In the genomic region with DNA sequence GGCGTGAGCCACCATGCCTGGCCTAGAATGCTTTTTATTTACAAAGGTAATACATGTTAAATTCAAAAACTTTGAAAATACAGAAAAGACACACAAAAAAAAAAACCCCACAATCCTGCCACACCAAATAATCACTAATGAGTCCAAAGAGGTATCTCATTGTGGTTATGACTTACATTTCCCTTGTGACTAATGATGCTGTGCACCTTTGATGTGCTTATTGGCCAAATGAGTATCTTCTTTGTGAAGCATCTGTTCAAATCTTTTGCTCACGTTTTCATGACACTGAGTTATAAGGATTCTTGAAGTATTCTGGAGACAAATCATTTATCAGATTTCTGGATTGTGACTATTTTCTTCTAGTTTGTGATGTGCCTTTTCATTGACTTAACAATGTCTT, we compare ENCODE assay signal across 19 cellular contexts. TPM values are rescaled to one million over a fixed set of nuclear protein-coding genes. Genes with fewer than 3 reads are reported as not detected.
DNase-seq lines count a peak whose midpoint lies in the region; ATAC-seq, FAIRE-seq and TF ChIP-seq lines count a peak whose summit lies in the region.
"Had no signal": no experiment of that assay in that cellular context is flagged by ENCODE, and none has a peak within 500 bp of the region (broad histone marks: within the 10 kb centered on the region; RNA-seq: fewer than 3 reads in every experiment).

No MANE protein-coding gene starts in this region.

- intact Hi-C loops in HepG2 (cut with micrococcal nuclease; ENCODE audit: unreplicated experiment): no loop called here
- intact Hi-C loops in right lobe of liver (cut with DNase I): no loop called here
- intact Hi-C loops in endothelial cell of umbilical vein (cut with micrococcal nuclease): no loop called here

- H3K36me3 ChIP-seq in HepG2 (replicated peaks in 1 of 2; ENCODE audit: control insufficient read depth in 1 of 2, insufficient read depth in 2 of 2, low read length in 2 of 2): no peaks in the 10 kb centered on the region
- H3K36me3 ChIP-seq in right lobe of liver: no peaks in the 10 kb centered on the region
- H3K36me3 ChIP-seq in endothelial cell of umbilical vein (ENCODE audit: control insufficient read depth in 2 of 2, extremely low read depth in 1 of 2, insufficient read depth in 2 of 2, low read length in 2 of 2): no peaks in the 10 kb centered on the region

- H3K27ac ChIP-seq in HepG2 (ENCODE audit: extremely low read length, insufficient read depth, low read length) (no peak overlapping the region), right lobe of liver (no peak overlapping the region), endothelial cell of umbilical vein (ENCODE audit: insufficient read depth, low read depth, low read length) (no peak overlapping the region)
- H3K27ac ChIP-seq: C4-2B had no signal

- TF ChIP-seq EP300 in HepG2 (IDR thresholded peaks at IDR 0.05; ENCODE audit: low read depth in 2 of 2, low read length in 2 of 2): no peak
- TF ChIP-seq EP300 in HepG2 (CRISPR knock-in tag; IDR thresholded peaks at IDR 0.05; ENCODE audit: borderline replicate concordance): no peak

- BruUV-seq in HepG2 (replicated peaks; lab: Mats Ljungman, UMichigan) (no TSS peak), endothelial cell of umbilical vein (replicated peaks; lab: Mats Ljungman, UMichigan) (no TSS peak)

- in situ Hi-C loops in HepG2 (cut with HindIII; ENCODE audit: extremely low pct_ligation_motif_present, low pct_unique_long_range_greater_than_20kb): no loop called here

- no peak overlapping the region for H3K4me2 ChIP-seq in HepG2 (ENCODE audit: low read depth, low read length)
- H3K4me2 ChIP-seq in endothelial cell of umbilical vein (ENCODE audit: insufficient read depth, low read length): no peak overlapping the region

- DNase-seq in HepG2 (ENCODE audit: low spot score) (no peak), right lobe of liver (no peak), RKO (ENCODE audit: low spot score) (peak; percentile 68), endothelial cell of umbilical vein (ENCODE audit: low read depth, low spot score) (no peak), islet precursor cell (peak; percentile 1), Ammon's horn (ENCODE audit: low spot score) (no peak)
- no peak for DNase-seq in stimulated activated CD4-positive, alpha-beta T cell treated with anti-CD3 and anti-CD28 coated beads, Interleukin-4, amount 100 ng/mL, for 4 hours
- DNase-seq: ACHN; Caco-2; CD4-positive, alpha-beta T cell; GF-D8; H9 had no signal

- no peak for FAIRE-seq in HepG2 (lab: Jason Lieb, UNC)
- peak; percentile 24 for FAIRE-seq in endothelial cell of umbilical vein (lab: Jason Lieb, UNC)
- FAIRE-seq: A204.1, D721Med, GM19239, H1 had no signal

- CTCF ChIA-PET in HepG2 (lab: Yijun Ruan, JAX; ENCODE audit: low intra/inter-chr PET ratio, low total read pairs) (no interaction called here), endothelial cell of umbilical vein (lab: Charles Lee) (no interaction called here)

- WGBS in HepG2 (ENCODE audit: low lambda C conversion rate): 15% methylated on average over 2 of the region's 2 CpGs
- WGBS in right lobe of liver (ENCODE audit: insufficient coverage, low coverage, low lambda C conversion rate, missing lambda C conversion rate): 52% methylated on average over 2 of the region's 2 CpGs

- H2AFZ ChIP-seq in HepG2 (ENCODE audit: low read length): no peak overlapping the region
- no peak overlapping the region for H2AFZ ChIP-seq in endothelial cell of umbilical vein (ENCODE audit: low read depth, low read length)

- H3K4me1 ChIP-seq in HepG2 (ENCODE audit: insufficient read depth, low read length) (peaks cover 38% of the 10 kb centered on the region), right lobe of liver (no peaks in the 10 kb centered on the region), endothelial cell of umbilical vein (ENCODE audit: control insufficient read depth, extremely low read depth, insufficient read depth, low read length) (no peaks in the 10 kb centered on the region)
- H3K4me1 ChIP-seq: Caco-2 had no signal

- TF ChIP-seq POLR2A in HepG2 (IDR thresholded peaks at IDR 0.05; ENCODE audit: insufficient read depth in 1 of 2, low read depth in 2 of 2, low read length in 2 of 2): no peak
- no peak for TF ChIP-seq POLR2A in right lobe of liver (IDR thresholded peaks at IDR 0.05)
- no peak for TF ChIP-seq POLR2A in endothelial cell of umbilical vein (IDR thresholded peaks at IDR 0.05; ENCODE audit: low read depth, low read length)

- H4K20me1 ChIP-seq in HepG2 (ENCODE audit: insufficient read depth, low read length) (no peaks in the 10 kb centered on the region), endothelial cell of umbilical vein (replicated peaks; ENCODE audit: control insufficient read depth, extremely low read depth, insufficient read depth, low read length) (no peaks in the 10 kb centered on the region)

- no peak overlapping the region for H3K9ac ChIP-seq in HepG2 (ENCODE audit: insufficient read depth, low read depth, low read length)
- no peak overlapping the region for H3K9ac ChIP-seq in endothelial cell of umbilical vein (replicated peaks; ENCODE audit: extremely low read depth, insufficient read depth, low read length)

- ATAC-seq in HepG2 (no peak), right lobe of liver (no peak), GM18511 (IDR thresholded peaks at IDR 0.05; ENCODE audit: unreplicated experiment) (no peak)

- TF ChIP-seq CTCF in HepG2 (CRISPR knock-in tag; IDR thresholded peaks at IDR 0.05) (no peak), right lobe of liver (IDR thresholded peaks at IDR 0.05) (no peak), endothelial cell of umbilical vein (IDR thresholded peaks at IDR 0.05; ENCODE audit: extremely low read depth in 1 of 2, insufficient read depth in 1 of 2, low read depth in 1 of 2, low read length in 2 of 2) (no peak)

- no peaks in the 10 kb centered on the region for H3K9me1 ChIP-seq in endothelial cell of umbilical vein (replicated peaks; ENCODE audit: control insufficient read depth, extremely low read depth, insufficient read depth, low read length)

- dilution Hi-C loops in endothelial cell of umbilical vein (cut with MboI; ENCODE audit: extremely low pct_ligation_motif_present, low sequenced_read_pairs): no loop called here

- POLR2A ChIA-PET in HepG2 (lab: Yijun Ruan, JAX): no interaction called here
- POLR2A ChIA-PET in endothelial cell of umbilical vein (lab: Charles Lee): no interaction called here

- H3K9me3 ChIP-seq in HepG2 (ENCODE audit: low read length): no peaks in the 10 kb centered on the region
- H3K9me3 ChIP-seq in right lobe of liver: no peaks in the 10 kb centered on the region
- H3K9me3 ChIP-seq in endothelial cell of umbilical vein (replicated peaks; ENCODE audit: control insufficient read depth, insufficient read depth, low read length): no peaks in the 10 kb centered on the region
- H3K9me3 ChIP-seq: Caco-2 had no signal

- no peak for TF ChIP-seq RAD21 in HepG2 (CRISPR knock-in tag; IDR thresholded peaks at IDR 0.05)

- H3K27me3 ChIP-seq in HepG2 (ENCODE audit: control insufficient read depth in 1 of 2, insufficient read depth in 2 of 2, low read length in 2 of 2): no peaks in the 10 kb centered on the region
- H3K27me3 ChIP-seq in right lobe of liver: no peaks in the 10 kb centered on the region
- peaks cover 0 to 2% of the 10 kb centered on the region in 2 experiments for H3K27me3 ChIP-seq in endothelial cell of umbilical vein (ENCODE audit: control insufficient read depth in 2 of 2, insufficient read depth in 2 of 2, low read length in 2 of 2)

- no peaks in the 10 kb centered on the region for H3K79me2 ChIP-seq in HepG2 (ENCODE audit: insufficient read depth, low read length)
- H3K79me2 ChIP-seq in endothelial cell of umbilical vein (ENCODE audit: control insufficient read depth, insufficient read depth, low read length): no peaks in the 10 kb centered on the region

- no peak overlapping the region for H3K4me3 ChIP-seq in HepG2 (replicated peaks in 1 of 3; ENCODE audit: insufficient read depth in 1 of 3, low read depth in 2 of 3, low read length in 3 of 3)
- no peak overlapping the region for H3K4me3 ChIP-seq in right lobe of liver
- no peak overlapping the region for H3K4me3 ChIP-seq in endothelial cell of umbilical vein (replicated peaks in 1 of 3; ENCODE audit: insufficient read depth in 1 of 3, low read depth in 1 of 3, low read length in 3 of 3)

RNA-seq across cellular contexts. Expression of gene NLRC4, which starts 6.4 kb away (rescaled TPM):
- total RNA-seq in HepG2 (2016; rRNA removed; fragmentation: Illumina TruSeq; extraction: Trizol) (0.06 and 0.15 TPM in 2 replicates), right lobe of liver (1 to 10 TPM in 2 of 6 experiments, under 1 TPM in 4; 0.56 to 1.9 (median 0.81) TPM), endothelial cell of umbilical vein (not detected in 2 replicates)
- not detected in 2 replicates for total RNA-seq in HepG2 (2016; cell fraction: cytosol; rRNA removed; fragmentation: Illumina TruSeq; extraction: Trizol; ENCODE audit: low read depth)
- total RNA-seq in HepG2 (2016; cell fraction: insoluble cytoplasmic fraction; rRNA removed; fragmentation: Illumina TruSeq; extraction: Trizol): 0.11 TPM in 1 of 2 replicates, not detected in the other
- total RNA-seq in HepG2 (2016; cell fraction: membrane; rRNA removed; fragmentation: Illumina TruSeq; extraction: Trizol): 0.03 TPM in 1 of 2 replicates, not detected in the other
- 0.19 TPM in 1 of 2 replicates, not detected in the other for total RNA-seq in HepG2 (2016; cell fraction: nucleus; rRNA removed; fragmentation: Illumina TruSeq; extraction: Trizol)
- polyA plus RNA-seq in HepG2 (2011; rRNA removed) (0.29 and 0.34 TPM in 2 replicates), endothelial cell of umbilical vein (not detected in 2 replicates)
- 0.17 and 0.32 TPM in 2 replicates for polyA plus RNA-seq in HepG2 (2011; cell fraction: cytosol; rRNA removed)
- polyA plus RNA-seq in HepG2 (2011; cell fraction: nucleus; rRNA removed): 0.31 and 0.32 TPM in 2 replicates
- 0.49 and 1.3 TPM in 2 replicates for polyA plus RNA-seq in HepG2 (2012)
- not detected in 2 replicates for polyA plus RNA-seq in HepG2 (2016; cell fraction: cytosol; fragmentation: Illumina TruSeq; extraction: Trizol; ENCODE audit: low read depth)
- 0.09 TPM in 1 of 2 replicates, not detected in the other for polyA plus RNA-seq in HepG2 (2016; cell fraction: insoluble cytoplasmic fraction; fragmentation: Illumina TruSeq; extraction: Trizol; ENCODE audit: low read depth)
- polyA plus RNA-seq in HepG2 (2016; cell fraction: membrane; fragmentation: Illumina TruSeq; extraction: Trizol; ENCODE audit: low read depth): not detected in 2 replicates
- 0.23 TPM in 1 of 2 replicates, not detected in the other for polyA plus RNA-seq in HepG2 (2016; cell fraction: nucleus; fragmentation: Illumina TruSeq; extraction: Trizol; ENCODE audit: insufficient read depth, low read depth)
- polyA minus RNA-seq in HepG2 (2011; rRNA and poly(A)+ RNA removed; ENCODE audit: low replicate concordance): 0.05 and 0.06 TPM in 2 replicates
- polyA minus RNA-seq in HepG2 (2011; cell fraction: cytosol; rRNA and poly(A)+ RNA removed): 0.20 and 0.53 TPM in 2 replicates
- polyA minus RNA-seq in HepG2 (2011; cell fraction: nucleus; rRNA and poly(A)+ RNA removed): 0.64 and 1.1 TPM in 2 replicates
- polyA plus RNA-seq in endothelial cell of umbilical vein (2011; cell fraction: cytosol; rRNA removed): not detected in 2 replicates
- polyA plus RNA-seq in endothelial cell of umbilical vein (2011; cell fraction: nucleus; rRNA removed): not detected in 2 replicates
- polyA plus RNA-seq in endothelial cell of umbilical vein (2012): not detected in 2 replicates
- not detected in 2 replicates for polyA minus RNA-seq in endothelial cell of umbilical vein
- not detected for polyA minus RNA-seq in endothelial cell of umbilical vein (2011; cell fraction: cytosol; rRNA and poly(A)+ RNA removed)
- not detected in 2 replicates for polyA minus RNA-seq in endothelial cell of umbilical vein (2011; cell fraction: nucleus; rRNA and poly(A)+ RNA removed)
- total RNA-seq: Caco-2, H1, H9 had no signal
- polyA plus RNA-seq: BJ, H1 had no signal

RNA-seq across cellular contexts. Expression of gene YIPF4, which starts 6.6 kb away (rescaled TPM):
- total RNA-seq in HepG2 (2016; rRNA removed; fragmentation: Illumina TruSeq; extraction: Trizol) (39.1 and 43.9 TPM in 2 replicates), right lobe of liver (10 to 100 TPM in 5 of 6 experiments, 1 to 10 TPM in 1; 8.8 to 49.3 (median 29.9) TPM), endothelial cell of umbilical vein (40.1 and 45.0 TPM in 2 replicates)
- 5.4 and 7.7 TPM in 2 replicates for total RNA-seq in HepG2 (2016; cell fraction: cytosol; rRNA removed; fragmentation: Illumina TruSeq; extraction: Trizol; ENCODE audit: low read depth)
- total RNA-seq in HepG2 (2016; cell fraction: insoluble cytoplasmic fraction; rRNA removed; fragmentation: Illumina TruSeq; extraction: Trizol): 43.3 and 45.3 TPM in 2 replicates
- total RNA-seq in HepG2 (2016; cell fraction: membrane; rRNA removed; fragmentation: Illumina TruSeq; extraction: Trizol): 15.9 and 17.6 TPM in 2 replicates
- 32.7 and 48.1 TPM in 2 replicates for total RNA-seq in HepG2 (2016; cell fraction: nucleus; rRNA removed; fragmentation: Illumina TruSeq; extraction: Trizol)
- polyA plus RNA-seq in HepG2 (2011; rRNA removed) (16.0 and 19.0 TPM in 2 replicates), endothelial cell of umbilical vein (4.4 and 8.6 TPM in 2 replicates)
- 4.0 and 10.3 TPM in 2 replicates for polyA plus RNA-seq in HepG2 (2011; cell fraction: cytosol; rRNA removed)
- polyA plus RNA-seq in HepG2 (2011; cell fraction: nucleus; rRNA removed): 3.5 and 4.7 TPM in 2 replicates
- polyA plus RNA-seq in HepG2 (2012): 59.3 and 77.8 TPM in 2 replicates
- polyA plus RNA-seq in HepG2 (2016; cell fraction: cytosol; fragmentation: Illumina TruSeq; extraction: Trizol; ENCODE audit: low read depth): 5.9 and 9.7 TPM in 2 replicates
- polyA plus RNA-seq in HepG2 (2016; cell fraction: insoluble cytoplasmic fraction; fragmentation: Illumina TruSeq; extraction: Trizol; ENCODE audit: low read depth): 34.4 and 43.8 TPM in 2 replicates
- polyA plus RNA-seq in HepG2 (2016; cell fraction: membrane; fragmentation: Illumina TruSeq; extraction: Trizol; ENCODE audit: low read depth): 10.6 and 14.6 TPM in 2 replicates
- polyA plus RNA-seq in HepG2 (2016; cell fraction: nucleus; fragmentation: Illumina TruSeq; extraction: Trizol; ENCODE audit: insufficient read depth, low read depth): 37.2 and 38.4 TPM in 2 replicates
- 3.9 and 4.0 TPM in 2 replicates for polyA minus RNA-seq in HepG2 (2011; rRNA and poly(A)+ RNA removed; ENCODE audit: low replicate concordance)
- 10.0 and 20.0 TPM in 2 replicates for polyA minus RNA-seq in HepG2 (2011; cell fraction: cytosol; rRNA and poly(A)+ RNA removed)
- 21.8 and 32.4 TPM in 2 replicates for polyA minus RNA-seq in HepG2 (2011; cell fraction: nucleus; rRNA and poly(A)+ RNA removed)
- 7.0 and 7.6 TPM in 2 replicates for polyA plus RNA-seq in endothelial cell of umbilical vein (2011; cell fraction: cytosol; rRNA removed)
- polyA plus RNA-seq in endothelial cell of umbilical vein (2011; cell fraction: nucleus; rRNA removed): 4.4 TPM in 2 replicates
- polyA plus RNA-seq in endothelial cell of umbilical vein (2012): 35.7 and 41.6 TPM in 2 replicates
- 6.0 and 6.5 TPM in 2 replicates for polyA minus RNA-seq in endothelial cell of umbilical vein
- polyA minus RNA-seq in endothelial cell of umbilical vein (2011; cell fraction: cytosol; rRNA and poly(A)+ RNA removed): 8.1 TPM
- polyA minus RNA-seq in endothelial cell of umbilical vein (2011; cell fraction: nucleus; rRNA and poly(A)+ RNA removed): 7.7 and 9.8 TPM in 2 replicates

Comparison
In these comparisons a context has a peak if more than half of its experiments do, and no peak if none do; other contexts are left out.
1. DNase-seq: peak in RKO (single experiment) and islet precursor cell (single experiment); none in HepG2 (single experiment), right lobe of liver (0 of 3), endothelial cell of umbilical vein (single experiment), stimulated activated CD4-positive, alpha-beta T cell treated with anti-CD3 and anti-CD28 coated beads, Interleukin-4, amount 100 ng/mL, for 4 hours (0 of 2) and Ammon's horn (single experiment).